Comparison of ENCODE assay signal across 1 cellular context in genomic region chr9:126156898-126157297, GRCh38.
TF ChIP-seq lines count a peak whose summit lies in the region.

No MANE protein-coding gene starts in this region.

TF ChIP-seq in IMR-90, 13 proteins besides CTCF, POLR2A, EP300 and RAD21 (continued from another document):
- no peak for TF ChIP-seq USF2 (IDR thresholded peaks at IDR 0.05; ENCODE audit: low read depth, low read length)
TF ChIP-seq in IMR-90: peak in this region for 0.
